Comparison of ENCODE assay signal across 8 cellular contexts in the genomic region with DNA sequence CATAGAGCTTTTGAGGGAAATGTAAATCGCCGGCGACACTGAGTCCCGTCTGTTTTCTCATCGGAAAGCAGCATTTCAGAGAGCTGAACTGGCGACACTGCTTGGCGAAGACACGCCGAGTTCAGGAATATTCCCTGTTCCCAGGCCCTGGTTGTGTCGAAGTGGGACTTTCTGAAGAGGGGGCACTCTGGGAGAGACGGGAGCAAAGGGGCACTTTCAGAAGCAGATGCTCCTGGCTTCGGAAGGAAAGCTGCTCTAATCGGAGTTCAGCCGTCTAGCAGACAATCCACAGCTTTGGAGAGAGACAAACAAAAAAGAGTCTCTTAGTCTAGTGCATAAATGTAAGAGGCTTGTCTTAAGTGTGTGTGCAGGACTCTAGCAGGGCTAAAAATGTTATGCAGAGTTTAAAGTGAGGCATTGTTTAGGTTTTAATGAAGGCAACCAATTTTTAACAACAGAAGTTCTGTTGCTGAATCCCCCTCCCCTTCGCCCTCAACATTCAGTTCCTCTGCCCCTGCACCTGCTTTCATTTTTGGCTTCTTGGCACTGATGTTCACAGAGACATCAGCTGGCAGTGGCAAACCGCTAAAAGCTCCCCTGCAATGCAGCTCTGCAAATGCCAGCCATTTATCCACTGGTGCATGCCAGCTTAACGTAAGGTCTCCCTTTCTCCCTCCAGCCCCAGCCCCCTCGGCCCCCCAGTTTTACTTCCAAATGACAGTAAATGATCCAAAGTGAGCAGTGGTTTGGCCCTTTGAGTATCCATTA.
A peak's percentile ranks its signal among the peaks of the same experiment; 100 is the strongest.
DNase-seq lines count a peak whose midpoint lies in the region; FAIRE-seq and TF ChIP-seq lines count a peak whose summit lies in the region.

No MANE protein-coding gene starts in this region.

- H3K9me3 Mint-ChIP-seq in activated naive CD4-positive, alpha-beta T cell treated with anti-CD3 and anti-CD28 coated beads for 36 hours: peaks cover 4% of the 10 kb centered on the region
- H3K9me3 Mint-ChIP-seq in activated naive CD4-positive, alpha-beta T cell treated with anti-CD3 and anti-CD28 coated beads, Interleukin-2, amount 10 ng/mL, durations not matched to agents 7 days and 5 days: no peaks in the 10 kb centered on the region

- no peaks in the 10 kb centered on the region for H3K36me3 Mint-ChIP-seq in activated naive CD4-positive, alpha-beta T cell treated with anti-CD3 and anti-CD28 coated beads for 36 hours (ENCODE audit: low read depth)
- H3K36me3 Mint-ChIP-seq in activated naive CD4-positive, alpha-beta T cell treated with anti-CD3 and anti-CD28 coated beads, Interleukin-2, amount 10 ng/mL, durations not matched to agents 7 days and 5 days: no peaks in the 10 kb centered on the region

- no peak for DNase-seq in activated naive CD4-positive, alpha-beta T cell treated with anti-CD3 and anti-CD28 coated beads for 36 hours
- no peak for DNase-seq in activated naive CD4-positive, alpha-beta T cell treated with anti-CD3 and anti-CD28 coated beads, Interleukin-2, amount 10 ng/mL, durations not matched to agents 7 days and 5 days
- DNase-seq in caudate nucleus (lab: John Stamatoyannopoulos, UW) (peak in 50 of 61 donors; percentile 15 to 82 (median 52)), lung microvascular endothelial cell (ENCODE audit: low read depth in 2 of 2) (peak; percentile 40 to 67), uterus (no peak), CD1c-positive myeloid dendritic cell (ENCODE audit: extremely low spot score) (no peak), urothelium cell line (ENCODE audit: low spot score) (no peak)
- no peak for DNase-seq in activated CD4-positive, alpha-beta T cell treated with anti-CD3 and anti-CD28 coated beads, Interleukin-2, amount 50 U/mL, for 4 hours

- no peak for TF ChIP-seq POLR2A in uterus (IDR thresholded peaks at IDR 0.05)

- H3K27me3 ChIP-seq in uterus: no peaks in the 10 kb centered on the region

- peaks cover 11% of the 10 kb centered on the region for H3K27me3 Mint-ChIP-seq in activated naive CD4-positive, alpha-beta T cell treated with anti-CD3 and anti-CD28 coated beads for 36 hours (ENCODE audit: low read depth)
- peaks cover 11% of the 10 kb centered on the region for H3K27me3 Mint-ChIP-seq in activated naive CD4-positive, alpha-beta T cell treated with anti-CD3 and anti-CD28 coated beads, Interleukin-2, amount 10 ng/mL, durations not matched to agents 7 days and 5 days

- peaks cover 7% of the 10 kb centered on the region for H3K4me1 Mint-ChIP-seq in activated naive CD4-positive, alpha-beta T cell treated with anti-CD3 and anti-CD28 coated beads for 36 hours (ENCODE audit: low read depth)
- no peaks in the 10 kb centered on the region for H3K4me1 Mint-ChIP-seq in activated naive CD4-positive, alpha-beta T cell treated with anti-CD3 and anti-CD28 coated beads, Interleukin-2, amount 10 ng/mL, durations not matched to agents 7 days and 5 days

- no peaks in the 10 kb centered on the region for H3K36me3 ChIP-seq in uterus

- H3K4me1 ChIP-seq in uterus: peaks cover 0 to 3% of the 10 kb centered on the region in 2 donors

- no peak overlapping the region for H3K4me3 ChIP-seq in uterus

- H3K9me3 ChIP-seq in uterus: no peaks in the 10 kb centered on the region

- FAIRE-seq in urothelium cell line (lab: Jason Lieb, UNC): no peak

- peak overlapping the region; percentile 22 for H3K4me3 Mint-ChIP-seq in activated naive CD4-positive, alpha-beta T cell treated with anti-CD3 and anti-CD28 coated beads for 36 hours
- H3K4me3 Mint-ChIP-seq in activated naive CD4-positive, alpha-beta T cell treated with anti-CD3 and anti-CD28 coated beads, Interleukin-2, amount 10 ng/mL, durations not matched to agents 7 days and 5 days: no peak overlapping the region

- H3K27ac Mint-ChIP-seq in activated naive CD4-positive, alpha-beta T cell treated with anti-CD3 and anti-CD28 coated beads for 36 hours: no peak overlapping the region
- no peak overlapping the region for H3K27ac Mint-ChIP-seq in activated naive CD4-positive, alpha-beta T cell treated with anti-CD3 and anti-CD28 coated beads, Interleukin-2, amount 10 ng/mL, durations not matched to agents 7 days and 5 days

- H3K27ac ChIP-seq in caudate nucleus (ENCODE audit: low read depth, low read length) (peak overlapping the region; percentile 91), uterus (peak overlapping the region; percentile 44 to 56)

- TF ChIP-seq CTCF in uterus (IDR thresholded peaks at IDR 0.05): no peak

- CTCF ChIA-PET in activated naive CD4-positive, alpha-beta T cell treated with anti-CD3 and anti-CD28 coated beads for 36 hours (lab: Charles Lee): interaction anchor here (0.9 kb wide), 1 partner anchor 10 kb away, joined by 4 read pairs; no protein-coding TSS in a partner anchor
- CTCF ChIA-PET in activated naive CD4-positive, alpha-beta T cell treated with anti-CD3 and anti-CD28 coated beads, Interleukin-2, amount 10 ng/mL, durations not matched to agents 7 days and 5 days (lab: Charles Lee): no interaction called here

- intact Hi-C loops in activated naive CD4-positive, alpha-beta T cell treated with anti-CD3 and anti-CD28 coated beads for 36 hours (cut with micrococcal nuclease): no loop called here
- intact Hi-C loops in uterus (cut with DNase I; ENCODE audit: low total_unique reads): no loop called here

Comparison
In these comparisons a context has a peak if more than half of its experiments do, and no peak if none do; other contexts are left out.
1. DNase-seq: peak in caudate nucleus (50 of 61) and lung microvascular endothelial cell (2 of 2); none in activated naive CD4-positive, alpha-beta T cell treated with anti-CD3 and anti-CD28 coated beads for 36 hours (single experiment), activated naive CD4-positive, alpha-beta T cell treated with anti-CD3 and anti-CD28 coated beads, Interleukin-2, amount 10 ng/mL, durations not matched to agents 7 days and 5 days (single experiment), uterus (0 of 2), CD1c-positive myeloid dendritic cell (single experiment), activated CD4-positive, alpha-beta T cell treated with anti-CD3 and anti-CD28 coated beads, Interleukin-2, amount 50 U/mL, for 4 hours (0 of 2) and urothelium cell line (single experiment).